Comparison of ENCODE assay signal across 8 cellular contexts in the genomic region with DNA sequence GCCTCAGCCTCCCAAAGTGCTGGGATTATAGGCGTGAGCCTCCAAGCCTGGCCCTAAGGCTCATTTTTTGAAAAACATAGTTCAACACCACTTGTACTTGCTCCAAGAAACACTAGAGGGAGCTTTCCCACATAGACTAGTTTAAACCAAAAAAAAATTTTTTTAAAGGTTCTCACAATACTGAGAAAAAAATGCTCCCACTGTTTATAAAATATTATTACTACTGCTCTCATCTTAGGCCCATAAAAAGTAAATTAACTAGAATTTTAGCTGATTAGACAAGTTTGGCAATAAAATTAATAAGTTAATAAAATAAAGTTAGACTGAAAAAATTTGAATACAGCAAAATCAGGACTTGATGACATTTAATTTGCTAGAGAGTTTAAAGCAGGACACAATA.
DNase-seq lines count a peak whose midpoint lies in the region; ATAC-seq and TF ChIP-seq lines count a peak whose summit lies in the region.

No MANE protein-coding gene starts in this region.

- POLR2A ChIA-PET in naive thymus-derived CD4-positive, alpha-beta T cell (lab: Charles Lee): no interaction called here

- DNase-seq in DMS 273 (lab: John Stamatoyannopoulos, UW; ENCODE audit: unreplicated experiment): peak; percentile 54
- DNase-seq in DMS 273 treated with DMSO at 0.1 percent for 48 hours (lab: John Stamatoyannopoulos, UW): no peak
- DNase-seq in HPDE6-E6E7 (ENCODE audit: extremely low spot score): peak; percentile 20
- peak; percentile 81 for DNase-seq in RKO (ENCODE audit: low spot score)
- DNase-seq in epithelial cell of esophagus (ENCODE audit: low read depth): peak; percentile 57
- DNase-seq in naive thymus-derived CD4-positive, alpha-beta T cell: peak in 7 of 9 donors; percentile 15 to 51 (median 38)
- DNase-seq in epidermal melanocyte (ENCODE audit: insufficient read length, low spot score): no peak

- no peaks in the 10 kb centered on the region for H3K9me3 ChIP-seq in naive thymus-derived CD4-positive, alpha-beta T cell (ENCODE audit: control insufficient read depth in 2 of 3, low read length in 3 of 3)

- peak; percentile 70 for ATAC-seq in GM21515 (IDR thresholded peaks at IDR 0.05; ENCODE audit: unreplicated experiment)
- ATAC-seq in naive thymus-derived CD4-positive, alpha-beta T cell: peak; percentile 86

- H3K4me1 ChIP-seq in naive thymus-derived CD4-positive, alpha-beta T cell (ENCODE audit: control insufficient read depth in 2 of 2, insufficient read depth in 2 of 2, low read length in 2 of 2): no peaks in the 10 kb centered on the region

- H3K27ac ChIP-seq in naive thymus-derived CD4-positive, alpha-beta T cell (ENCODE audit: low read depth, low read length): no peak overlapping the region

- no peaks in the 10 kb centered on the region for H3K36me3 ChIP-seq in naive thymus-derived CD4-positive, alpha-beta T cell (ENCODE audit: control insufficient read depth in 2 of 3, insufficient read depth in 3 of 3, low read length in 3 of 3)

- no peaks in the 10 kb centered on the region for H3K36me3 Mint-ChIP-seq in naive thymus-derived CD4-positive, alpha-beta T cell

- H3K4me3 ChIP-seq in epithelial cell of esophagus (ENCODE audit: low read length): no peak overlapping the region
- no peak overlapping the region for H3K4me3 ChIP-seq in naive thymus-derived CD4-positive, alpha-beta T cell (ENCODE audit: low read length)

- H3K27me3 ChIP-seq in naive thymus-derived CD4-positive, alpha-beta T cell (ENCODE audit: control insufficient read depth in 2 of 2, insufficient read depth in 2 of 2, low read length in 2 of 2): no peaks in the 10 kb centered on the region

- H3K4me1 Mint-ChIP-seq in naive thymus-derived CD4-positive, alpha-beta T cell: peaks cover 0 to 2% (median 0%) of the 10 kb centered on the region in 7 donors

- H3K9me3 Mint-ChIP-seq in naive thymus-derived CD4-positive, alpha-beta T cell: no peaks in the 10 kb centered on the region

- H3K27me3 Mint-ChIP-seq in naive thymus-derived CD4-positive, alpha-beta T cell: peaks cover 0 to 8% (median 0%) of the 10 kb centered on the region in 5 donors

- no peak overlapping the region for H3K27ac Mint-ChIP-seq in naive thymus-derived CD4-positive, alpha-beta T cell

- CTCF ChIA-PET in naive thymus-derived CD4-positive, alpha-beta T cell (lab: Charles Lee): interaction anchor here (0.5 to 2.0 kb wide), 5 partner anchors 9 to 269 kb away, joined by 3 to 5 read pairs (median 3); no protein-coding TSS in a partner anchor

- peak; percentile 62 for TF ChIP-seq CTCF in epithelial cell of esophagus (IDR thresholded peaks at IDR 0.05; ENCODE audit: insufficient read depth, low read depth, low read length, missing control alignments)

- no peak overlapping the region for H3K4me3 Mint-ChIP-seq in naive thymus-derived CD4-positive, alpha-beta T cell

- intact Hi-C loops in naive thymus-derived CD4-positive, alpha-beta T cell (cut with micrococcal nuclease): loop anchor here (1.0 to 10.0 kb wide), 5 partner anchors 110 to 1102 kb away; a partner anchor contains a TSS

Comparison
In these comparisons a context has a peak if more than half of its experiments do, and no peak if none do; other contexts are left out.
1. DNase-seq: peak in DMS 273 (single experiment), HPDE6-E6E7 (single experiment), RKO (single experiment), epithelial cell of esophagus (single experiment) and naive thymus-derived CD4-positive, alpha-beta T cell (7 of 9); none in DMS 273 treated with DMSO at 0.1 percent for 48 hours (single experiment) and epidermal melanocyte (single experiment).